ENCODE assay signal across 29 cellular contexts in the genomic region with DNA sequence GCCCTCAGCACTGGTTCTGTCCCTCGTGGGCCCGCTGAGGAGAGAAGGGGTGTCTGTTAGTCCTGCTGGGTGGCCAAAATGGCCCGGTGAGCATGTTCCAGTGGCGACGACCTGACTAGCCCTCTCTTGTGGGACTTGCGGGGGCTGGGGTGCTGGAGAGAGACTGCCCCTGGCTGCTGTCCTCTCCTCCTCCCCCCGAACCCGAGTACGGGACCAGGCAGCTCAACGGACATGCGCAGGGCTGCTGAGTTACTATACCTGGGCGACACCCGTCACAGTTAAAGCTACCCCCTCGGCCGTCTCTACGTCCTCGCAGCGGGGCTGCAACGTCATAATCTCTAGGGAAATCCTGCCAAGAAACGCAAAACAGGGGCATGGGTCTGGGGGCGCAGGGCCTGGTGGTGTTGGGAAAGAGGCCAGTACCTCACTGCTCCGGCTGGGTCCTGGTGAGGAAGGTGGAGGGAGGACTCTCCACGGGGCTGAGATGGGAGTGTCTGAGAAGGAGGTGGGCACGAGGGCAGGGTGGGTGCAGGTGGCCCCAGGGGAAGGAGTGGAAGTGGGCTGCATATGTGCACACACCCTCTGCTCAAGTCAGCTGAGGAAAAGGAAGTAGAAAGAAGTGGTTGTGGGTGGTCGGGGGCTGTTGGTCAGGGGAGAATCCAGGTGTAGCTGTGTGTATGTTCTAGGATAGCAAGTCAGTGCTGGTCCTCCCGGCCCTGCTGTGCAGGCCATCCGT. TPM values are rescaled to one million over a fixed set of nuclear protein-coding genes. Genes with fewer than 3 reads are reported as not detected.
A peak's percentile ranks its signal among the peaks of the same experiment; 100 is the strongest.
DNase-seq lines count a peak whose midpoint lies in the region; ATAC-seq, FAIRE-seq and TF ChIP-seq lines count a peak whose summit lies in the region.
"Had no signal": no experiment of that assay in that cellular context is flagged by ENCODE, and none has a peak within 500 bp of the region (broad histone marks: within the 10 kb centered on the region; RNA-seq: fewer than 3 reads in every experiment).

No MANE protein-coding gene starts in this region.

- H4K20me1 ChIP-seq in SK-N-SH (ENCODE audit: insufficient read depth) = 0 out of 2 replicates have a peak, but pooled peaks cover 3% of the 10 kb centered on the region
- no peaks in the 10 kb centered on the region; the same call in 1 of the 2 replicates for H4K20me1 ChIP-seq in K562 (replicated peaks; ENCODE audit: control insufficient read depth, insufficient read depth, low read length)

- peak overlapping the region; percentile 14 for H3K27ac Mint-ChIP-seq in CD4-positive, alpha-beta T cell
- H3K27ac Mint-ChIP-seq: GM23338 had no signal

- WGBS in SK-N-SH (ENCODE audit: low lambda C conversion rate) = 91% methylated on average over 18 of the region's 27 CpGs
- WGBS in K562 (ENCODE audit: insufficient coverage, low coverage, missing lambda C conversion rate) = 83% methylated on average over 27 of the region's 27 CpGs

- no TSS peak for BruUV-seq in K562 (replicated peaks; lab: Mats Ljungman, UMichigan)

- no peak overlapping the region for H3K4me3 Mint-ChIP-seq in CD4-positive, alpha-beta T cell
- H3K4me3 Mint-ChIP-seq: GM23338 had no signal

- in situ Hi-C loops in K562 (cut with MboI) = no loop called here

- H3K9me3 ChIP-seq in SK-N-SH (no peaks in the 10 kb centered on the region), K562 (replicated peaks; ENCODE audit: control insufficient read depth, insufficient read depth, low read depth, low read length) (no peaks in the 10 kb centered on the region), neutrophil (no peaks in the 10 kb centered on the region)
- no peaks in the 10 kb centered on the region for H3K9me3 ChIP-seq in CD4-positive, alpha-beta T cell (ENCODE audit: control insufficient read depth, low read length)
- H3K9me3 ChIP-seq: prostate gland, sigmoid colon, SJSA1, tibial artery had no signal

- H3K27me3 Mint-ChIP-seq in CD4-positive, alpha-beta T cell = no peaks in the 10 kb centered on the region

- peaks cover 12 to 61% of the 10 kb centered on the region in 2 experiments for H3K36me3 ChIP-seq in SK-N-SH (replicated peaks in 1 of 2; ENCODE audit: control insufficient read depth in 1 of 2, insufficient read depth in 2 of 2, low read length in 1 of 2)
- H3K36me3 ChIP-seq in K562 (ENCODE audit: control insufficient read depth, insufficient read depth, low read length) = peaks cover 71% of the 10 kb centered on the region
- peaks cover 99% of the 10 kb centered on the region for H3K36me3 ChIP-seq in neutrophil

- TF ChIP-seq RAD21 in SK-N-SH (IDR thresholded peaks at IDR 0.05; ENCODE audit: low read length) (no peak), K562 (CRISPR knock-in tag; conservative IDR thresholded peaks at IDR 0.05 in 1 of 2, IDR thresholded peaks at IDR 0.05 in 1 of 2) (no peak)

- H3K4me1 ChIP-seq in SK-N-SH (ENCODE audit: control insufficient read depth in 1 of 2, insufficient read depth in 2 of 2, low read depth in 1 of 2, low read length in 1 of 2) (no peaks in the 10 kb centered on the region), K562 (replicated peaks in 1 of 2; ENCODE audit: control insufficient read depth in 2 of 2, insufficient read depth in 2 of 2, low read length in 2 of 2) (peaks cover 11 to 54% of the 10 kb centered on the region in 2 experiments; a peak in 4 of 5 replicates), neutrophil (ENCODE audit: control insufficient read depth in 1 of 2, insufficient read depth in 1 of 2, low read depth in 1 of 2, low read length in 1 of 2) (peaks cover 0 to 9% of the 10 kb centered on the region in 2 experiments)
- H3K4me1 ChIP-seq: prostate gland, SJSA1, tibial artery had no signal

- H3K79me2 ChIP-seq in SK-N-SH (ENCODE audit: insufficient read depth) (no peaks in the 10 kb centered on the region), K562 (ENCODE audit: control insufficient read depth, insufficient read depth, low read length) (no peaks in the 10 kb centered on the region)

- intact Hi-C loops in CD4-positive, alpha-beta T cell (cut with DNase I, micrococcal nuclease) = no loop called here
- intact Hi-C loops in K562 (cut with micrococcal nuclease) = no loop called here

- H3K4me3 ChIP-seq in SK-N-SH (ENCODE audit: low read depth in 2 of 2, low read length in 1 of 2) = no peak overlapping the region
- no peak overlapping the region for H3K4me3 ChIP-seq in K562
- H3K4me3 ChIP-seq in neutrophil (ENCODE audit: low read depth in 1 of 2, low read length in 1 of 2) = no peak overlapping the region
- H3K4me3 ChIP-seq: GM23338, prostate gland, sigmoid colon, SJSA1, tibial artery had no signal

- no peaks in the 10 kb centered on the region for H3K4me1 Mint-ChIP-seq in CD4-positive, alpha-beta T cell (ENCODE audit: low read depth)

- H3K9me1 ChIP-seq in K562 (ENCODE audit: control insufficient read depth, insufficient read depth, low read length) = no peaks in the 10 kb centered on the region

- ATAC-seq in SK-N-SH treated with all-trans-retinoic acid at 6 μM for 48 hours (no peak), K562 (no peak), GM21786 (IDR thresholded peaks at IDR 0.05; ENCODE audit: unreplicated experiment) (no peak)
- ATAC-seq in CD4-positive, alpha-beta T cell (ENCODE audit: poor library complexity) = no peak
- ATAC-seq: esophagus mucosa, GM23338 had no signal

- H3F3A ChIP-seq in SK-N-SH (replicated peaks; ENCODE audit: insufficient read depth) = no peaks in the 10 kb centered on the region

- H3K9me3 Mint-ChIP-seq in CD4-positive, alpha-beta T cell = no peaks in the 10 kb centered on the region
- H3K9me3 Mint-ChIP-seq: GM23338 had no signal

- TF ChIP-seq EP300 in SK-N-SH (IDR thresholded peaks at IDR 0.05; ENCODE audit: borderline replicate concordance in 1 of 2, low read depth in 1 of 2, low read length in 1 of 2) (no peak), K562 (IDR thresholded peaks at IDR 0.05; ENCODE audit: low read length) (no peak)

- no peak overlapping the region for H3K9ac ChIP-seq in SK-N-SH
- H3K9ac ChIP-seq in K562 (ENCODE audit: insufficient read depth in 1 of 2, low read depth in 2 of 2, low read length in 2 of 2) = peak overlapping the region in 1 of 2 experiments; percentile 77; a peak in 2 of 4 replicates

- H3K9me2 ChIP-seq in SK-N-SH = no peaks in the 10 kb centered on the region

- POLR2A ChIA-PET in SK-N-SH (lab: Yijun Ruan, JAX) = no interaction called here
- POLR2A ChIA-PET in CD4-positive, alpha-beta T cell (lab: Charles Lee) = interaction anchor here (1.1 kb wide), 1 partner anchor 13 kb away, joined by 4 read pairs; no protein-coding TSS in a partner anchor
- POLR2A ChIA-PET in K562 (lab: Yijun Ruan, JAX) = interaction anchor here (0.7 to 1.7 kb wide), 7 partner anchors 10 to 157 kb away, joined by 3 to 7 read pairs (median 4); partner anchors contain the start of gene FLOT2

- H3K4me2 ChIP-seq in SK-N-SH = no peak overlapping the region
- H3K4me2 ChIP-seq in K562 (ENCODE audit: insufficient read depth, low read length) = no peak overlapping the region
- H3K4me2 ChIP-seq: GM23338 had no signal

- no peak overlapping the region for H2AFZ ChIP-seq in SK-N-SH (ENCODE audit: low read depth)
- no peak overlapping the region for H2AFZ ChIP-seq in K562 (ENCODE audit: low read depth, low read length)
- H2AFZ ChIP-seq: GM23338 had no signal

- TF ChIP-seq CTCF in SK-N-SH (IDR thresholded peaks at IDR 0.05) (no peak), K562 (IDR thresholded peaks at IDR 0.05 in 2 of 3, conservative IDR thresholded peaks at IDR 0.05 in 1 of 3; ENCODE audit: insufficient read depth in 2 of 3, low read depth in 1 of 3, low read length in 3 of 3) (no peak), neutrophil (IDR thresholded peaks at IDR 0.05) (no peak)
- no peak for TF ChIP-seq CTCF in CD4-positive, alpha-beta T cell (IDR thresholded peaks at IDR 0.05)

- peak; percentile 11 for DNase-seq in SK-N-SH
- no peak for DNase-seq in CD4-positive, alpha-beta T cell
- DNase-seq in K562 (ENCODE audit: extremely low read depth in 1 of 4, low spot score in 3 of 4) = no peak
- DNase-seq in DMS79 (lab: John Stamatoyannopoulos, UW) = no peak
- no peak for DNase-seq in OCI-M2 (lab: John Stamatoyannopoulos, UW; ENCODE audit: unreplicated experiment)
- DNase-seq: activated CD4-positive, alpha-beta T cell treated with anti-CD3 and anti-CD28 coated beads, Interleukin-2, amount 50 U/mL, for 4 hours; activated CD4-positive, CD25-positive, alpha-beta regulatory T cell; activated gamma-delta T cell; cerebellar nuclear complex; dermis blood vessel endothelial cell; glutamatergic neuron; mesenchymal stem cell; NCI-H1092; NCI-H1694; NCI-H446; NCI-H82; RPMI8226; sigmoid colon; stimulated activated CD4-positive, alpha-beta T cell treated with anti-CD3 and anti-CD28 coated beads, Interleukin-4, amount 100 ng/mL, for 1 hour; T-helper 1 cell; tibial artery had no signal

- H3K27ac ChIP-seq in SK-N-SH (ENCODE audit: low read depth in 2 of 2, low read length in 1 of 2) (no peak overlapping the region), K562 (ENCODE audit: extremely low read depth, low read depth, low read length) (no peak overlapping the region), neutrophil (peak overlapping the region; percentile 46)
- H3K27ac ChIP-seq in CD4-positive, alpha-beta T cell (ENCODE audit: low read depth, low read length) = no peak overlapping the region
- H3K27ac ChIP-seq: 22Rv1, prostate gland, sigmoid colon, SJSA1, tibial artery had no signal

- no peaks in the 10 kb centered on the region for H3K27me3 ChIP-seq in SK-N-SH (ENCODE audit: insufficient read depth)
- H3K27me3 ChIP-seq in CD4-positive, alpha-beta T cell (ENCODE audit: control insufficient read depth, insufficient read depth, low read length) = no peaks in the 10 kb centered on the region
- H3K27me3 ChIP-seq in K562 (ENCODE audit: control insufficient read depth in 2 of 2, insufficient read depth in 2 of 2, low read length in 2 of 2) = no peaks in the 10 kb centered on the region
- no peaks in the 10 kb centered on the region for H3K27me3 ChIP-seq in neutrophil
- H3K27me3 ChIP-seq: sigmoid colon, SJSA1, tibial artery had no signal

- CTCF ChIA-PET in SK-N-SH (lab: Yijun Ruan, JAX) = interaction anchor here (0.9 to 1.7 kb wide), 4 partner anchors 8 to 120 kb away, joined by 3 to 8 read pairs (median 4); no protein-coding TSS in a partner anchor
- CTCF ChIA-PET in CD4-positive, alpha-beta T cell (lab: Charles Lee) = interaction anchor here (0.7 kb wide), 1 partner anchor 120 kb away, joined by 3 read pairs; no protein-coding TSS in a partner anchor
- CTCF ChIA-PET in K562 (lab: Yijun Ruan, JAX; ENCODE audit: low intra/inter-chr PET ratio) = no interaction called here

- TF ChIP-seq POLR2A in K562 (conservative IDR thresholded peaks at IDR 0.05) = no peak

- H3K36me3 Mint-ChIP-seq in CD4-positive, alpha-beta T cell (ENCODE audit: low read depth) = peaks cover 90% of the 10 kb centered on the region

- FAIRE-seq in K562 (lab: Jason Lieb, UNC) = no peak

RNA-seq across cellular contexts. Expression of gene FLOT2, which starts 13.4 kb away (rescaled TPM):
- polyA plus RNA-seq in SK-N-SH (2012; rRNA removed) (89.8 and 105 TPM in 2 replicates), K562 (2011; rRNA removed) (90.8 and 99.7 TPM in 2 replicates), K562 (2014; fragmentation: Illumina TruSeq; extraction: Trizol) (87.8 and 95.5 TPM in 2 replicates), K562 (2014; fragmentation: Nextera tagmentation; extraction: Ambion mirVana) (10 to 100 TPM; 17.5 to 30.1 TPM), K562 (2014; rRNA removed) (72.2 and 72.7 TPM in 2 replicates)
- 71.5 and 96.6 TPM in 2 replicates for polyA plus RNA-seq in SK-N-SH (2012; cell fraction: cytosol; rRNA removed)
- polyA plus RNA-seq in SK-N-SH (2012; cell fraction: nucleus; rRNA removed) = 73.5 and 91.2 TPM in 2 replicates
- total RNA-seq in CD4-positive, alpha-beta T cell = 10 to 100 TPM; 79.7 to 85.1 TPM
- total RNA-seq in K562 (2011; cell fraction: chromatin; rRNA removed; ENCODE audit: low replicate concordance) = 71.3 and 104 TPM in 2 replicates
- 66.8 and 70.7 TPM in 2 replicates for total RNA-seq in K562 (2011; cell fraction: nucleolus; rRNA removed)
- 69.2 and 74.4 TPM in 2 replicates for total RNA-seq in K562 (2011; cell fraction: nucleoplasm; rRNA removed)
- total RNA-seq in K562 (2014; rRNA removed) (41.7 and 47.7 TPM in 2 replicates), K562 (2014; rRNA removed; fragmentation: Illumina TruSeq; extraction: Trizol) (22.8 and 28.5 TPM in 2 replicates), K562 (2015; rRNA removed; fragmentation: Illumina TruSeq; extraction: Trizol) (38.1 and 40.6 TPM in 2 replicates), K562 (2021) (138 and 143 TPM in 2 replicates)
- polyA plus RNA-seq in K562 (2011; cell fraction: cytosol; rRNA removed) = 118 and 151 TPM in 2 replicates
- polyA plus RNA-seq in K562 (2011; cell fraction: nucleus; rRNA removed) = 86.5 and 110 TPM in 2 replicates
- polyA plus RNA-seq in K562 (2012) = 106 and 168 TPM in 2 replicates
- 114 and 143 TPM in 2 replicates for polyA minus RNA-seq in K562 (2011; rRNA and poly(A)+ RNA removed)
- 86.6 and 88.6 TPM in 2 replicates for polyA minus RNA-seq in K562 (2011; cell fraction: cytosol; rRNA and poly(A)+ RNA removed)
- polyA minus RNA-seq in K562 (2011; cell fraction: nucleus; rRNA and poly(A)+ RNA removed) = 16.2 and 18.3 TPM in 2 replicates

RNA-seq across cellular contexts. Expression of gene DHRS13, which starts 18.7 kb away (rescaled TPM):
- polyA plus RNA-seq in SK-N-SH (2012; rRNA removed) (7.4 and 7.6 TPM in 2 replicates), K562 (2011; rRNA removed) (26.9 and 36.3 TPM in 2 replicates), K562 (2014; fragmentation: Illumina TruSeq; extraction: Trizol) (30.2 and 32.3 TPM in 2 replicates), K562 (2014; fragmentation: Nextera tagmentation; extraction: Ambion mirVana) (under 1 TPM in 1 of 2 experiments, not detected in 1; 0.32 TPM), K562 (2014; rRNA removed) (44.9 and 53.3 TPM in 2 replicates)
- 6.3 and 7.5 TPM in 2 replicates for polyA plus RNA-seq in SK-N-SH (2012; cell fraction: cytosol; rRNA removed)
- polyA plus RNA-seq in SK-N-SH (2012; cell fraction: nucleus; rRNA removed) = 5.2 and 7.9 TPM in 2 replicates
- 10 to 100 TPM; 33.5 to 34.3 TPM for total RNA-seq in CD4-positive, alpha-beta T cell
- 64.4 and 82.9 TPM in 2 replicates for total RNA-seq in K562 (2011; cell fraction: chromatin; rRNA removed; ENCODE audit: low replicate concordance)
- 76.9 and 79.7 TPM in 2 replicates for total RNA-seq in K562 (2011; cell fraction: nucleolus; rRNA removed)
- total RNA-seq in K562 (2011; cell fraction: nucleoplasm; rRNA removed) = 79.7 and 82.1 TPM in 2 replicates
- total RNA-seq in K562 (2014; rRNA removed) (52.3 and 56.7 TPM in 2 replicates), K562 (2014; rRNA removed; fragmentation: Illumina TruSeq; extraction: Trizol) (21.5 and 25.2 TPM in 2 replicates), K562 (2015; rRNA removed; fragmentation: Illumina TruSeq; extraction: Trizol) (31.2 and 33.5 TPM in 2 replicates), K562 (2021) (39.5 and 42.4 TPM in 2 replicates)
- polyA plus RNA-seq in K562 (2011; cell fraction: cytosol; rRNA removed) = 40.5 and 70.4 TPM in 2 replicates
- 24.6 and 32.8 TPM in 2 replicates for polyA plus RNA-seq in K562 (2011; cell fraction: nucleus; rRNA removed)
- polyA plus RNA-seq in K562 (2012) = 19.4 and 24.0 TPM in 2 replicates
- 25.0 and 26.0 TPM in 2 replicates for polyA minus RNA-seq in K562 (2011; rRNA and poly(A)+ RNA removed)
- polyA minus RNA-seq in K562 (2011; cell fraction: cytosol; rRNA and poly(A)+ RNA removed) = 14.7 and 20.7 TPM in 2 replicates
- 16.6 and 16.9 TPM in 2 replicates for polyA minus RNA-seq in K562 (2011; cell fraction: nucleus; rRNA and poly(A)+ RNA removed)

RNA-seq across cellular contexts. Expression of gene ERAL1, which starts 29.3 kb away (rescaled TPM):
- polyA plus RNA-seq in SK-N-SH (2012; rRNA removed) = 57.3 and 66.1 TPM in 2 replicates
- polyA plus RNA-seq in SK-N-SH (2012; cell fraction: cytosol; rRNA removed) = 36.8 and 46.7 TPM in 2 replicates
- polyA plus RNA-seq in SK-N-SH (2012; cell fraction: nucleus; rRNA removed) = 86.2 and 87.2 TPM in 2 replicates
- 10 to 100 TPM; 15.6 to 16.8 TPM for total RNA-seq in CD4-positive, alpha-beta T cell
- 47.5 and 136 TPM in 2 replicates for total RNA-seq in K562 (2011; cell fraction: chromatin; rRNA removed; ENCODE audit: low replicate concordance)
- total RNA-seq in K562 (2011; cell fraction: nucleolus; rRNA removed) = 90.7 and 91.3 TPM in 2 replicates
- total RNA-seq in K562 (2011; cell fraction: nucleoplasm; rRNA removed) = 66.9 and 68.4 TPM in 2 replicates
- 65.2 and 82.2 TPM in 2 replicates for total RNA-seq in K562 (2014; rRNA removed)
- total RNA-seq in K562 (2014; rRNA removed; fragmentation: Illumina TruSeq; extraction: Trizol) = 35.9 and 37.5 TPM in 2 replicates
- 42.2 and 44.8 TPM in 2 replicates for total RNA-seq in K562 (2015; rRNA removed; fragmentation: Illumina TruSeq; extraction: Trizol)
- total RNA-seq in K562 (2021) = 97.5 and 98.3 TPM in 2 replicates
- polyA plus RNA-seq in K562 (2011; rRNA removed) = 123 and 132 TPM in 2 replicates
- 145 and 255 TPM in 2 replicates for polyA plus RNA-seq in K562 (2011; cell fraction: cytosol; rRNA removed)
- 106 and 137 TPM in 2 replicates for polyA plus RNA-seq in K562 (2011; cell fraction: nucleus; rRNA removed)
- polyA plus RNA-seq in K562 (2012) = 90.4 and 103 TPM in 2 replicates
- polyA plus RNA-seq in K562 (2014; fragmentation: Illumina TruSeq; extraction: Trizol) = 143 and 149 TPM in 2 replicates
- 100 to 1,000 TPM; 306 to 351 TPM for polyA plus RNA-seq in K562 (2014; fragmentation: Nextera tagmentation; extraction: Ambion mirVana)
- 106 and 135 TPM in 2 replicates for polyA plus RNA-seq in K562 (2014; rRNA removed)
- polyA minus RNA-seq in K562 (2011; rRNA and poly(A)+ RNA removed) = 74.6 and 135 TPM in 2 replicates
- polyA minus RNA-seq in K562 (2011; cell fraction: cytosol; rRNA and poly(A)+ RNA removed) = 72.4 and 111 TPM in 2 replicates
- polyA minus RNA-seq in K562 (2011; cell fraction: nucleus; rRNA and poly(A)+ RNA removed) = 45.1 and 67.7 TPM in 2 replicates

RNA-seq across cellular contexts. Expression of gene FAM222B, which starts 41.5 kb away (rescaled TPM):
- 5.8 and 9.0 TPM in 2 replicates for polyA plus RNA-seq in SK-N-SH (2012; rRNA removed)
- polyA plus RNA-seq in SK-N-SH (2012; cell fraction: cytosol; rRNA removed) = 6.1 and 8.9 TPM in 2 replicates
- polyA plus RNA-seq in SK-N-SH (2012; cell fraction: nucleus; rRNA removed) = 13.8 and 16.5 TPM in 2 replicates
- 10 to 100 TPM; 17.3 to 17.5 TPM for total RNA-seq in CD4-positive, alpha-beta T cell
- total RNA-seq in K562 (2011; cell fraction: chromatin; rRNA removed; ENCODE audit: low replicate concordance) = 115 and 118 TPM in 2 replicates
- 34.0 and 45.9 TPM in 2 replicates for total RNA-seq in K562 (2011; cell fraction: nucleolus; rRNA removed)
- total RNA-seq in K562 (2011; cell fraction: nucleoplasm; rRNA removed) = 86.2 and 134 TPM in 2 replicates
- 7.4 and 14.0 TPM in 2 replicates for total RNA-seq in K562 (2014; rRNA removed)
- 7.5 and 8.5 TPM in 2 replicates for total RNA-seq in K562 (2014; rRNA removed; fragmentation: Illumina TruSeq; extraction: Trizol)
- total RNA-seq in K562 (2015; rRNA removed; fragmentation: Illumina TruSeq; extraction: Trizol) = 8.5 TPM in 2 replicates
- 31.1 and 32.9 TPM in 2 replicates for total RNA-seq in K562 (2021)
- polyA plus RNA-seq in K562 (2011; rRNA removed) = 7.3 and 8.3 TPM in 2 replicates
- polyA plus RNA-seq in K562 (2011; cell fraction: cytosol; rRNA removed) = 11.9 and 18.3 TPM in 2 replicates
- 10.0 and 18.6 TPM in 2 replicates for polyA plus RNA-seq in K562 (2011; cell fraction: nucleus; rRNA removed)
- 21.1 and 26.3 TPM in 2 replicates for polyA plus RNA-seq in K562 (2012)
- polyA plus RNA-seq in K562 (2014; fragmentation: Illumina TruSeq; extraction: Trizol) = 34.5 and 34.6 TPM in 2 replicates
- 1 to 10 TPM; 4.0 to 6.7 TPM for polyA plus RNA-seq in K562 (2014; fragmentation: Nextera tagmentation; extraction: Ambion mirVana)
- 10.9 TPM in 2 replicates for polyA plus RNA-seq in K562 (2014; rRNA removed)
- polyA minus RNA-seq in K562 (2011; rRNA and poly(A)+ RNA removed) = 17.9 and 18.4 TPM in 2 replicates
- polyA minus RNA-seq in K562 (2011; cell fraction: cytosol; rRNA and poly(A)+ RNA removed) = 20.8 and 24.7 TPM in 2 replicates
- 7.1 and 7.9 TPM in 2 replicates for polyA minus RNA-seq in K562 (2011; cell fraction: nucleus; rRNA and poly(A)+ RNA removed)
